ENCODE assay signal across 1 cellular context in the genomic region with DNA sequence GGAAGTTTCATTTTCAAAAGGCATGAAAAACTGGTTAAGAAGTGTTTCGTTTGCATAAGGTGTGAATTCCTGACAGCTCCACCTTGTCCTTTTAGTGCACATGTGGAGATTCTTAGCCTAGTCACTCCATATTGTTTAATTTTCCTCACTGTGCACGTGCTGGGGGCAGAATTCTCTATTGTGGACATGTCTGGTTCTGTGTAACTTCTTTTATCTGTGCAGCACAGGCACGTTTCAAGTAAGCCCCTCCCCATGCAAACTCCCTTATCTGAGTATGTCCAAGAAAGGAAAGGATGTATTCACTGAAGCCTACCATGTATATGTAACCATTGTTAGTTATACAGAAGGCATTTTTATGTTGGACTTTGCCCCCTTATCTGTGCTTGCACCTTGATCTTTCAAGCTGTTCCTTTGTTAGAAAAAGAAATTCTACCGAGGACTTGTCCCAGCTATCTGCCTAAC.
TF ChIP-seq lines count a peak whose summit lies in the region.

No MANE protein-coding gene starts in this region.

TF ChIP-seq in K562, 482 proteins besides CTCF, POLR2A, EP300 and RAD21 (continued from another document and continues in another):
- TF ChIP-seq, protein P1, sequence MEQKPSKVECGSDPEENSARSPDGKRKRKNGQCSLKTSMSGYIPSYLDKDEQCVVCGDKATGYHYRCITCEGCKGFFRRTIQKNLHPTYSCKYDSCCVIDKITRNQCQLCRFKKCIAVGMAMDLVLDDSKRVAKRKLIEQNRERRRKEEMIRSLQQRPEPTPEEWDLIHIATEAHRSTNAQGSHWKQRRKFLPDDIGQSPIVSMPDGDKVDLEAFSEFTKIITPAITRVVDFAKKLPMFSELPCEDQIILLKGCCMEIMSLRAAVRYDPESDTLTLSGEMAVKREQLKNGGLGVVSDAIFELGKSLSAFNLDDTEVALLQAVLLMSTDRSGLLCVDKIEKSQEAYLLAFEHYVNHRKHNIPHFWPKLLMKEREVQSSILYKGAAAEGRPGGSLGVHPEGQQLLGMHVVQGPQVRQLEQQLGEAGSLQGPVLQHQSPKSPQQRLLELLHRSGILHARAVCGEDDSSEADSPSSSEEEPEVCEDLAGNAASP (IDR thresholded peaks at IDR 0.05): no peak
- TF ChIP-seq, protein P2, sequence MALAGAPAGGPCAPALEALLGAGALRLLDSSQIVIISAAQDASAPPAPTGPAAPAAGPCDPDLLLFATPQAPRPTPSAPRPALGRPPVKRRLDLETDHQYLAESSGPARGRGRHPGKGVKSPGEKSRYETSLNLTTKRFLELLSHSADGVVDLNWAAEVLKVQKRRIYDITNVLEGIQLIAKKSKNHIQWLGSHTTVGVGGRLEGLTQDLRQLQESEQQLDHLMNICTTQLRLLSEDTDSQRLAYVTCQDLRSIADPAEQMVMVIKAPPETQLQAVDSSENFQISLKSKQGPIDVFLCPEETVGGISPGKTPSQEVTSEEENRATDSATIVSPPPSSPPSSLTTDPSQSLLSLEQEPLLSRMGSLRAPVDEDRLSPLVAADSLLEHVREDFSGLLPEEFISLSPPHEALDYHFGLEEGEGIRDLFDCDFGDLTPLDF (CRISPR knock-in tag; IDR thresholded peaks at IDR 0.05): no peak
- no peak for TF ChIP-seq PHB (CRISPR knock-in tag; IDR thresholded peaks at IDR 0.05)
- no peak for TF ChIP-seq CHCHD3 (CRISPR knock-in tag; IDR thresholded peaks at IDR 0.05)
- 0 out of 2 replicates have a peak, but pooled peaks have one; percentile 63 for TF ChIP-seq TARDBP (IDR thresholded peaks at IDR 0.05)
- TF ChIP-seq KLF1 (tag; IDR thresholded peaks at IDR 0.05): no peak
- peak; percentile 41; the same call in 1 of the 2 replicates for TF ChIP-seq NFE2 (IDR thresholded peaks at IDR 0.05; ENCODE audit: low read depth)
- no peak for TF ChIP-seq SUPT5H (IDR thresholded peaks at IDR 0.05)
- no peak for TF ChIP-seq ZNF146 (CRISPR knock-in tag; IDR thresholded peaks at IDR 0.05; ENCODE audit: unreplicated experiment)
- no peak for TF ChIP-seq FOS (IDR thresholded peaks at IDR 0.05; ENCODE audit: extremely low read depth, insufficient read length)
- 0 out of 2 replicates have a peak, but pooled peaks have one; percentile 22 for TF ChIP-seq EP400 (IDR thresholded peaks at IDR 0.05)
- no peak for TF ChIP-seq ZNF76 (CRISPR knock-in tag; IDR thresholded peaks at IDR 0.05; ENCODE audit: borderline replicate concordance)
- no peak for TF ChIP-seq MYBL2 (IDR thresholded peaks at IDR 0.05; ENCODE audit: low read depth)
- TF ChIP-seq MYBL2 (CRISPR knock-in tag; IDR thresholded peaks at IDR 0.05; ENCODE audit: borderline replicate concordance): no peak
- no peak for TF ChIP-seq DNMT1 (IDR thresholded peaks at IDR 0.05)
- TF ChIP-seq ESRRA (IDR thresholded peaks at IDR 0.05; ENCODE audit: borderline replicate concordance, low read depth): no peak
- peak; percentile 83 for TF ChIP-seq MTA2 (IDR thresholded peaks at IDR 0.05; ENCODE audit: low read depth)
- 0 out of 2 replicates have a peak, but pooled peaks have one; percentile 24 for TF ChIP-seq MBD2 (IDR thresholded peaks at IDR 0.05; ENCODE audit: borderline replicate concordance, low read depth)
- TF ChIP-seq NR2F6 (CRISPR knock-in tag; IDR thresholded peaks at IDR 0.05): no peak
- no peak for TF ChIP-seq PTTG1 (tag; IDR thresholded peaks at IDR 0.05; ENCODE audit: low read depth)
- TF ChIP-seq, protein P3, sequence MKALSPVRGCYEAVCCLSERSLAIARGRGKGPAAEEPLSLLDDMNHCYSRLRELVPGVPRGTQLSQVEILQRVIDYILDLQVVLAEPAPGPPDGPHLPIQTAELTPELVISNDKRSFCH (CRISPR knock-in tag; IDR thresholded peaks at IDR 0.05): no peak
- TF ChIP-seq, protein P3 (tag; IDR thresholded peaks at IDR 0.05): peak; percentile 78; the same call in 1 of the 2 replicates
- TF ChIP-seq SP1 (CRISPR knock-in tag; IDR thresholded peaks at IDR 0.05): no peak
- no peak for TF ChIP-seq KDM5B (IDR thresholded peaks at IDR 0.05; ENCODE audit: insufficient replicate concordance, low read depth, low read length)
- peak; percentile 42; the same call in 1 of the 2 replicates for TF ChIP-seq KHSRP (IDR thresholded peaks at IDR 0.05)
- TF ChIP-seq NRF1 (conservative IDR thresholded peaks at IDR 0.05 in 1 of 2, IDR thresholded peaks at IDR 0.05 in 1 of 2): no peak
- no peak for TF ChIP-seq ATF1 (CRISPR knock-in tag; IDR thresholded peaks at IDR 0.05)
- TF ChIP-seq ATF1 (tag; IDR thresholded peaks at IDR 0.05): peak; percentile 44; the same call in 1 of the 2 replicates
- no peak for TF ChIP-seq HCFC1 (IDR thresholded peaks at IDR 0.05; ENCODE audit: low read depth, low read length)
- peak; percentile 84 for TF ChIP-seq NCOR1 (IDR thresholded peaks at IDR 0.05)
- no peak for TF ChIP-seq ZNF785 (CRISPR knock-in tag; IDR thresholded peaks at IDR 0.05)
- no peak for TF ChIP-seq TSC22D4 (tag; IDR thresholded peaks at IDR 0.05)
- peak; percentile 81; the same call in 1 of the 2 replicates for TF ChIP-seq SMARCE1 (IDR thresholded peaks at IDR 0.05)
- no peak for TF ChIP-seq PPARD (CRISPR knock-in tag; IDR thresholded peaks at IDR 0.05)
- no peak for TF ChIP-seq ZNF445 (CRISPR knock-in tag; IDR thresholded peaks at IDR 0.05; ENCODE audit: low read depth)
- TF ChIP-seq MAFK (IDR thresholded peaks at IDR 0.05; ENCODE audit: low read length): no peak
- TF ChIP-seq SOX6 (IDR thresholded peaks at IDR 0.05): peak; percentile 100
- TF ChIP-seq CTBP1 (IDR thresholded peaks at IDR 0.05; ENCODE audit: borderline replicate concordance): peak; percentile 67; the same call in 1 of the 2 replicates
- no peak for TF ChIP-seq EGR1 (conservative IDR thresholded peaks at IDR 0.05)
- TF ChIP-seq SETDB1 (IDR thresholded peaks at IDR 0.05; ENCODE audit: low read length): no peak
- no peak for TF ChIP-seq HNRNPLL (IDR thresholded peaks at IDR 0.05; ENCODE audit: low read depth, low read length, poor library complexity, severe bottlenecking)
- TF ChIP-seq MEIS2 (IDR thresholded peaks at IDR 0.05; ENCODE audit: partially characterized antibody): peak; percentile 5
- no peak for TF ChIP-seq BMI1 (IDR thresholded peaks at IDR 0.05; ENCODE audit: low read length)
- peak; percentile 83 for TF ChIP-seq FOXM1 (IDR thresholded peaks at IDR 0.05; ENCODE audit: low read depth)
- no peak for TF ChIP-seq FOXM1 (CRISPR knock-in tag; IDR thresholded peaks at IDR 0.05; ENCODE audit: low read depth)
- TF ChIP-seq ZNF274 (IDR thresholded peaks at IDR 0.05; ENCODE audit: borderline replicate concordance, low read depth, low read length): no peak
- TF ChIP-seq SRSF9 (IDR thresholded peaks at IDR 0.05; ENCODE audit: borderline replicate concordance, low read depth, low read length): no peak
- TF ChIP-seq KAT2B (IDR thresholded peaks at IDR 0.05; ENCODE audit: low read depth, low read length): no peak
- TF ChIP-seq HNRNPL (IDR thresholded peaks at IDR 0.05; ENCODE audit: low read depth, low read length): no peak
- TF ChIP-seq ATF7 (IDR thresholded peaks at IDR 0.05): peak; percentile 38; the same call in 1 of the 2 replicates
- TF ChIP-seq, protein P4, sequence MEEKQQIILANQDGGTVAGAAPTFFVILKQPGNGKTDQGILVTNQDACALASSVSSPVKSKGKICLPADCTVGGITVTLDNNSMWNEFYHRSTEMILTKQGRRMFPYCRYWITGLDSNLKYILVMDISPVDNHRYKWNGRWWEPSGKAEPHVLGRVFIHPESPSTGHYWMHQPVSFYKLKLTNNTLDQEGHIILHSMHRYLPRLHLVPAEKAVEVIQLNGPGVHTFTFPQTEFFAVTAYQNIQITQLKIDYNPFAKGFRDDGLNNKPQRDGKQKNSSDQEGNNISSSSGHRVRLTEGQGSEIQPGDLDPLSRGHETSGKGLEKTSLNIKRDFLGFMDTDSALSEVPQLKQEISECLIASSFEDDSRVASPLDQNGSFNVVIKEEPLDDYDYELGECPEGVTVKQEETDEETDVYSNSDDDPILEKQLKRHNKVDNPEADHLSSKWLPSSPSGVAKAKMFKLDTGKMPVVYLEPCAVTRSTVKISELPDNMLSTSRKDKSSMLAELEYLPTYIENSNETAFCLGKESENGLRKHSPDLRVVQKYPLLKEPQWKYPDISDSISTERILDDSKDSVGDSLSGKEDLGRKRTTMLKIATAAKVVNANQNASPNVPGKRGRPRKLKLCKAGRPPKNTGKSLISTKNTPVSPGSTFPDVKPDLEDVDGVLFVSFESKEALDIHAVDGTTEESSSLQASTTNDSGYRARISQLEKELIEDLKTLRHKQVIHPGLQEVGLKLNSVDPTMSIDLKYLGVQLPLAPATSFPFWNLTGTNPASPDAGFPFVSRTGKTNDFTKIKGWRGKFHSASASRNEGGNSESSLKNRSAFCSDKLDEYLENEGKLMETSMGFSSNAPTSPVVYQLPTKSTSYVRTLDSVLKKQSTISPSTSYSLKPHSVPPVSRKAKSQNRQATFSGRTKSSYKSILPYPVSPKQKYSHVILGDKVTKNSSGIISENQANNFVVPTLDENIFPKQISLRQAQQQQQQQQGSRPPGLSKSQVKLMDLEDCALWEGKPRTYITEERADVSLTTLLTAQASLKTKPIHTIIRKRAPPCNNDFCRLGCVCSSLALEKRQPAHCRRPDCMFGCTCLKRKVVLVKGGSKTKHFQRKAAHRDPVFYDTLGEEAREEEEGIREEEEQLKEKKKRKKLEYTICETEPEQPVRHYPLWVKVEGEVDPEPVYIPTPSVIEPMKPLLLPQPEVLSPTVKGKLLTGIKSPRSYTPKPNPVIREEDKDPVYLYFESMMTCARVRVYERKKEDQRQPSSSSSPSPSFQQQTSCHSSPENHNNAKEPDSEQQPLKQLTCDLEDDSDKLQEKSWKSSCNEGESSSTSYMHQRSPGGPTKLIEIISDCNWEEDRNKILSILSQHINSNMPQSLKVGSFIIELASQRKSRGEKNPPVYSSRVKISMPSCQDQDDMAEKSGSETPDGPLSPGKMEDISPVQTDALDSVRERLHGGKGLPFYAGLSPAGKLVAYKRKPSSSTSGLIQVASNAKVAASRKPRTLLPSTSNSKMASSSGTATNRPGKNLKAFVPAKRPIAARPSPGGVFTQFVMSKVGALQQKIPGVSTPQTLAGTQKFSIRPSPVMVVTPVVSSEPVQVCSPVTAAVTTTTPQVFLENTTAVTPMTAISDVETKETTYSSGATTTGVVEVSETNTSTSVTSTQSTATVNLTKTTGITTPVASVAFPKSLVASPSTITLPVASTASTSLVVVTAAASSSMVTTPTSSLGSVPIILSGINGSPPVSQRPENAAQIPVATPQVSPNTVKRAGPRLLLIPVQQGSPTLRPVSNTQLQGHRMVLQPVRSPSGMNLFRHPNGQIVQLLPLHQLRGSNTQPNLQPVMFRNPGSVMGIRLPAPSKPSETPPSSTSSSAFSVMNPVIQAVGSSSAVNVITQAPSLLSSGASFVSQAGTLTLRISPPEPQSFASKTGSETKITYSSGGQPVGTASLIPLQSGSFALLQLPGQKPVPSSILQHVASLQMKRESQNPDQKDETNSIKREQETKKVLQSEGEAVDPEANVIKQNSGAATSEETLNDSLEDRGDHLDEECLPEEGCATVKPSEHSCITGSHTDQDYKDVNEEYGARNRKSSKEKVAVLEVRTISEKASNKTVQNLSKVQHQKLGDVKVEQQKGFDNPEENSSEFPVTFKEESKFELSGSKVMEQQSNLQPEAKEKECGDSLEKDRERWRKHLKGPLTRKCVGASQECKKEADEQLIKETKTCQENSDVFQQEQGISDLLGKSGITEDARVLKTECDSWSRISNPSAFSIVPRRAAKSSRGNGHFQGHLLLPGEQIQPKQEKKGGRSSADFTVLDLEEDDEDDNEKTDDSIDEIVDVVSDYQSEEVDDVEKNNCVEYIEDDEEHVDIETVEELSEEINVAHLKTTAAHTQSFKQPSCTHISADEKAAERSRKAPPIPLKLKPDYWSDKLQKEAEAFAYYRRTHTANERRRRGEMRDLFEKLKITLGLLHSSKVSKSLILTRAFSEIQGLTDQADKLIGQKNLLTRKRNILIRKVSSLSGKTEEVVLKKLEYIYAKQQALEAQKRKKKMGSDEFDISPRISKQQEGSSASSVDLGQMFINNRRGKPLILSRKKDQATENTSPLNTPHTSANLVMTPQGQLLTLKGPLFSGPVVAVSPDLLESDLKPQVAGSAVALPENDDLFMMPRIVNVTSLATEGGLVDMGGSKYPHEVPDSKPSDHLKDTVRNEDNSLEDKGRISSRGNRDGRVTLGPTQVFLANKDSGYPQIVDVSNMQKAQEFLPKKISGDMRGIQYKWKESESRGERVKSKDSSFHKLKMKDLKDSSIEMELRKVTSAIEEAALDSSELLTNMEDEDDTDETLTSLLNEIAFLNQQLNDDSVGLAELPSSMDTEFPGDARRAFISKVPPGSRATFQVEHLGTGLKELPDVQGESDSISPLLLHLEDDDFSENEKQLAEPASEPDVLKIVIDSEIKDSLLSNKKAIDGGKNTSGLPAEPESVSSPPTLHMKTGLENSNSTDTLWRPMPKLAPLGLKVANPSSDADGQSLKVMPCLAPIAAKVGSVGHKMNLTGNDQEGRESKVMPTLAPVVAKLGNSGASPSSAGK (IDR thresholded peaks at IDR 0.05): peak; percentile 50
- TF ChIP-seq, protein P5, sequence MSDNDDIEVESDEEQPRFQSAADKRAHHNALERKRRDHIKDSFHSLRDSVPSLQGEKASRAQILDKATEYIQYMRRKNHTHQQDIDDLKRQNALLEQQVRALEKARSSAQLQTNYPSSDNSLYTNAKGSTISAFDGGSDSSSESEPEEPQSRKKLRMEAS (CRISPR knock-in tag; IDR thresholded peaks at IDR 0.05): no peak
- TF ChIP-seq FOXK1 (CRISPR knock-in tag; IDR thresholded peaks at IDR 0.05; ENCODE audit: borderline replicate concordance): no peak
- no peak for TF ChIP-seq WHSC1 (IDR thresholded peaks at IDR 0.05; ENCODE audit: low read length)
- TF ChIP-seq PCBP1 (IDR thresholded peaks at IDR 0.05; ENCODE audit: low read depth, low read length, poor library complexity, severe bottlenecking): no peak
- no peak for TF ChIP-seq MAFG (tag; conservative IDR thresholded peaks at IDR 0.05)
- TF ChIP-seq, protein P6, sequence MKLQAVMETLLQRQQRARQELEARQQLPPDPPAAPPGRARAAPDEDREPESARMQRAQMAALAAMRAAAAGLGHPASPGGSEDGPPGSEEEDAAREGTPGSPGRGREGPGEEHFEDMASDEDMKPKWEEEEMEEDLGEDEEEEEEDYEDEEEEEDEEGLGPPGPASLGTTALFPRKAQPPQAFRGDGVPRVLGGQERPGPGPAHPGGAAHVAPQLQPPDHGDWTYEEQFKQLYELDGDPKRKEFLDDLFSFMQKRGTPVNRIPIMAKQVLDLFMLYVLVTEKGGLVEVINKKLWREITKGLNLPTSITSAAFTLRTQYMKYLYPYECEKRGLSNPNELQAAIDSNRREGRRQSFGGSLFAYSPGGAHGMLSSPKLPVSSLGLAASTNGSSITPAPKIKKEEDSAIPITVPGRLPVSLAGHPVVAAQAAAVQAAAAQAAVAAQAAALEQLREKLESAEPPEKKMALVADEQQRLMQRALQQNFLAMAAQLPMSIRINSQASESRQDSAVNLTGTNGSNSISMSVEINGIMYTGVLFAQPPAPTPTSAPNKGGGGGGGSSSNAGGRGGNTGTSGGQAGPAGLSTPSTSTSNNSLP (IDR thresholded peaks at IDR 0.05; ENCODE audit: borderline replicate concordance, low read depth, low read length): no peak
